ENCODE assay signal across 19 cellular contexts in genomic region chr1:57325117-57325516, GRCh38.
A peak's percentile ranks its signal among the peaks of the same experiment; 100 is the strongest.
DNase-seq lines count a peak whose midpoint lies in the region; ATAC-seq and TF ChIP-seq lines count a peak whose summit lies in the region.
"Had no signal": no experiment of that assay in that cellular context is flagged by ENCODE, and none has a peak within 500 bp of the region (broad histone marks: within the 10 kb centered on the region; RNA-seq: fewer than 3 reads in every experiment).

No MANE protein-coding gene starts in this region.

- H3K9me3 ChIP-seq in right atrium auricular region (no peaks in the 10 kb centered on the region), liver (ENCODE audit: control insufficient read depth in 4 of 4, low read length in 3 of 4) (no peaks in the 10 kb centered on the region), neuronal stem cell (replicated peaks in 1 of 2; ENCODE audit: control insufficient read depth in 2 of 2, insufficient read depth in 1 of 2, low read depth in 1 of 2, low read length in 2 of 2) (no peaks in the 10 kb centered on the region), stomach smooth muscle (ENCODE audit: control insufficient read depth in 2 of 2, low read length in 2 of 2) (no peaks in the 10 kb centered on the region), osteoblast (ENCODE audit: low read depth, low read length) (no peaks in the 10 kb centered on the region)
- H3K9me3 ChIP-seq: BLaER1 had no signal

- H2BK12ac ChIP-seq in neuronal stem cell (ENCODE audit: low read length): no peak overlapping the region

- H3K36me3 ChIP-seq in right atrium auricular region (no peaks in the 10 kb centered on the region), liver (ENCODE audit: control insufficient read depth in 4 of 4, insufficient read depth in 3 of 4, low read depth in 1 of 4, low read length in 3 of 4) (no peaks in the 10 kb centered on the region), neuronal stem cell (replicated peaks in 1 of 2; ENCODE audit: control insufficient read depth in 2 of 2, insufficient read depth in 2 of 2, low read length in 2 of 2) (no peaks in the 10 kb centered on the region), stomach smooth muscle (ENCODE audit: control insufficient read depth in 2 of 2, insufficient read depth in 2 of 2, low read length in 2 of 2) (no peaks in the 10 kb centered on the region), osteoblast (ENCODE audit: insufficient read depth, low read length) (no peaks in the 10 kb centered on the region)
- H3K36me3 ChIP-seq: BLaER1 had no signal

- 28% methylated on average over 4 of the region's 4 CpGs for WGBS in liver
- no CpG with 5 or more reads among the region's 4 CpGs for WGBS in neuronal stem cell (ENCODE audit: extremely low coverage in 2 of 2, insufficient read length in 2 of 2, insufficient replicate concordance in 1 of 2), 2 donors

- ATAC-seq in Right ventricle myocardium superior (ENCODE audit: poor library complexity) (peak; percentile 34), GM19324 (IDR thresholded peaks at IDR 0.05; ENCODE audit: low FRiP score, unreplicated experiment) (no peak)
- ATAC-seq: HCT116 had no signal

- no peak overlapping the region for H3K14ac ChIP-seq in neuronal stem cell (ENCODE audit: low read length)

- TF ChIP-seq CTCF in right atrium auricular region (IDR thresholded peaks at IDR 0.05) (no peak), liver (IDR thresholded peaks at IDR 0.05; ENCODE audit: low read depth, low read length, missing input control) (no peak), osteoblast (IDR thresholded peaks at IDR 0.05; ENCODE audit: extremely low read depth, low read depth, low read length) (no peak)

- no peak overlapping the region for H2BK5ac ChIP-seq in neuronal stem cell (ENCODE audit: low read length)

- H3K27me3 ChIP-seq in right atrium auricular region: no peaks in the 10 kb centered on the region
- H3K27me3 ChIP-seq in liver (ENCODE audit: control insufficient read depth in 4 of 4, insufficient read depth in 4 of 4, low read length in 3 of 4): no peaks in the 10 kb centered on the region
- H3K27me3 ChIP-seq in neuronal stem cell (ENCODE audit: control insufficient read depth in 3 of 3, insufficient read depth in 3 of 3, low read depth in 1 of 3, low read length in 3 of 3): no peaks in the 10 kb centered on the region
- no peaks in the 10 kb centered on the region for H3K27me3 ChIP-seq in stomach smooth muscle (ENCODE audit: control insufficient read depth in 1 of 2, insufficient read depth in 2 of 2, low read length in 2 of 2)
- no peaks in the 10 kb centered on the region for H3K27me3 ChIP-seq in osteoblast (ENCODE audit: insufficient read depth, low read length)
- H3K27me3 ChIP-seq: BLaER1 had no signal

- no peaks in the 10 kb centered on the region for H3K79me1 ChIP-seq in neuronal stem cell (ENCODE audit: low read depth, low read length)

- H2BK120ac ChIP-seq in neuronal stem cell (ENCODE audit: low read depth, low read length): no peak overlapping the region

- DNase-seq in Right ventricle myocardium superior: no peak
- no peak for DNase-seq in right atrium auricular region (ENCODE audit: low spot score)
- DNase-seq in neuronal stem cell (ENCODE audit: low spot score): no peak
- DNase-seq in dermis blood vessel endothelial cell: no peak
- no peak for DNase-seq in osteoblast (ENCODE audit: insufficient read length, low spot score, missing footprints)
- DNase-seq: CD4-positive, alpha-beta memory T cell; DMS153; DMS79; GF-D8; GOT3; H7; HFFc6; IMR-90 had no signal

- no peak overlapping the region for H4K91ac ChIP-seq in neuronal stem cell (ENCODE audit: low read depth, low read length, poor library complexity)

- H2AFZ ChIP-seq in neuronal stem cell (ENCODE audit: low read length): no peak overlapping the region
- H2AFZ ChIP-seq in osteoblast (ENCODE audit: low read length): no peak overlapping the region

- H3K79me2 ChIP-seq in osteoblast (ENCODE audit: insufficient read depth, low read length): no peaks in the 10 kb centered on the region

- H3K18ac ChIP-seq in neuronal stem cell (ENCODE audit: low read length): peak overlapping the region; percentile 11

- H2BK15ac ChIP-seq in neuronal stem cell (ENCODE audit: low read length): no peak overlapping the region

- intact Hi-C loops in Right ventricle myocardium superior (cut with DNase I): no loop called here

- H3K9ac ChIP-seq in liver (ENCODE audit: low read depth in 1 of 2, low read length in 2 of 2) (no peak overlapping the region), neuronal stem cell (ENCODE audit: low read depth, low read length, poor library complexity) (no peak overlapping the region), stomach smooth muscle (ENCODE audit: low read length in 2 of 2) (no peak overlapping the region)
- H3K9ac ChIP-seq: BLaER1 had no signal

- no peak overlapping the region for H2AK5ac ChIP-seq in neuronal stem cell (ENCODE audit: low read depth, low read length)

- H3K4me3 ChIP-seq in right atrium auricular region (no peak overlapping the region), liver (ENCODE audit: low read depth in 1 of 3, low read length in 3 of 3) (no peak overlapping the region), neuronal stem cell (ENCODE audit: low read length in 2 of 2) (no peak overlapping the region), stomach smooth muscle (ENCODE audit: low read length in 2 of 2) (peak overlapping the region in 1 of 2 donors; percentile 35), osteoblast (ENCODE audit: insufficient read depth, low read length) (no peak overlapping the region)
- H3K4me3 ChIP-seq: BLaER1 had no signal

- H3K4ac ChIP-seq in neuronal stem cell (ENCODE audit: low read length): no peak overlapping the region

- H3K4me1 ChIP-seq in right atrium auricular region: no peaks in the 10 kb centered on the region
- H3K4me1 ChIP-seq in liver (ENCODE audit: control insufficient read depth in 4 of 4, insufficient read depth in 4 of 4, low read length in 3 of 4): peaks cover 4 to 17% (median 7%) of the 10 kb centered on the region in 4 donors
- H3K4me1 ChIP-seq in neuronal stem cell (ENCODE audit: control insufficient read depth in 2 of 2, insufficient read depth in 1 of 2, low read depth in 1 of 2, low read length in 2 of 2): peaks cover 0 to 17% of the 10 kb centered on the region in 2 donors
- peaks cover 21% of the 10 kb centered on the region for H3K4me1 ChIP-seq in stomach smooth muscle (ENCODE audit: control insufficient read depth, insufficient read depth, low read length)
- H3K4me1 ChIP-seq in osteoblast (ENCODE audit: insufficient read depth, low read length): no peaks in the 10 kb centered on the region

- no peaks in the 10 kb centered on the region for H4K20me1 ChIP-seq in osteoblast (ENCODE audit: insufficient read depth, low read length)
- H4K20me1 ChIP-seq: BLaER1 had no signal

- H3K4me2 ChIP-seq in neuronal stem cell (ENCODE audit: insufficient read depth, low read length, poor library complexity, severe bottlenecking): no peak overlapping the region
- no peak overlapping the region for H3K4me2 ChIP-seq in osteoblast (ENCODE audit: insufficient read depth, low read length)
- H3K4me2 ChIP-seq: BLaER1 had no signal

- TF ChIP-seq RAD21 in liver (IDR thresholded peaks at IDR 0.05): peak; percentile 64

- no peak overlapping the region for H4K8ac ChIP-seq in neuronal stem cell (ENCODE audit: low read depth, low read length)

- H3K23ac ChIP-seq in neuronal stem cell (ENCODE audit: low read depth, low read length, poor library complexity): no peak overlapping the region

- H3K27ac ChIP-seq in right atrium auricular region: no peak overlapping the region
- H3K27ac ChIP-seq in liver (ENCODE audit: low read depth in 1 of 2, low read length in 2 of 2): peak overlapping the region; percentile 22 to 27
- H3K27ac ChIP-seq in neuronal stem cell (replicated peaks; ENCODE audit: low read length): no peak overlapping the region
- H3K27ac ChIP-seq in stomach smooth muscle (ENCODE audit: low read length): peak overlapping the region; percentile 55
- no peak overlapping the region for H3K27ac ChIP-seq in osteoblast (ENCODE audit: low read depth, low read length)
- H3K27ac ChIP-seq: 22Rv1, BLaER1 had no signal

TF ChIP-seq in liver, 16 proteins besides CTCF, POLR2A, EP300 and RAD21 (continues in another document):
- TF ChIP-seq ZBTB33 (IDR thresholded peaks at IDR 0.05): peak; percentile 59

Comparison
In these comparisons a context has a peak if more than half of its experiments do, and no peak if none do; other contexts are left out.
1. H3K27ac ChIP-seq: peak in liver (2 of 2) and stomach smooth muscle (single experiment); none in right atrium auricular region (0 of 2), neuronal stem cell (single experiment) and osteoblast (single experiment).